11 cellular contexts compared by ENCODE assay signal in genomic region chr10:72253002-72253401, GRCh38. TPM values are rescaled to one million over a fixed set of nuclear protein-coding genes. Genes with fewer than 3 reads are reported as not detected.
A peak's percentile ranks its signal among the peaks of the same experiment; 100 is the strongest.
DNase-seq lines count a peak whose midpoint lies in the region; ATAC-seq and TF ChIP-seq lines count a peak whose summit lies in the region.
"Had no signal": no experiment of that assay in that cellular context is flagged by ENCODE, and none has a peak within 500 bp of the region (broad histone marks: within the 10 kb centered on the region; RNA-seq: fewer than 3 reads in every experiment).

No MANE protein-coding gene starts in this region.

- TF ChIP-seq POLR2A in vagina (IDR thresholded peaks at IDR 0.05): no peak

- H3K4me1 Mint-ChIP-seq in neural progenitor cell: peaks cover 60% of the 10 kb centered on the region

- DNase-seq in left ventricle myocardium inferior (peak; percentile 4), Right ventricle myocardium inferior (ENCODE audit: missing footprints) (no peak), coronary artery (ENCODE audit: low spot score) (no peak), neural progenitor cell (ENCODE audit: low spot score) (no peak), vagina (ENCODE audit: extremely low spot score in 2 of 2) (no peak)
- DNase-seq in effector CD8-positive, alpha-beta T cell (lab: John Stamatoyannopoulos, UW): no peak
- DNase-seq: activated T-cell treated with anti-CD3 and anti-CD28 coated beads, Interleukin-2, amount 50 U/mL, for 4 hours; NCI-H510A had no signal

- H3K27ac ChIP-seq in left ventricle myocardium inferior (replicated peaks) (peak overlapping the region; percentile 97), coronary artery (peak overlapping the region; percentile 87 to 96), neural progenitor cell (no peak overlapping the region), vagina (peak overlapping the region; percentile 98)

- H3K9ac ChIP-seq in neural progenitor cell: no peak overlapping the region

- H3K4me3 Mint-ChIP-seq in neural progenitor cell: no peak overlapping the region
- H3K4me3 Mint-ChIP-seq: activated T-cell treated with anti-CD3 and anti-CD28 coated beads, Interleukin-2, amount 50 U/mL, for 4 hours; CD14-positive monocyte had no signal

- H3K27ac Mint-ChIP-seq in neural progenitor cell: peak overlapping the region; percentile 86

- H3K4me1 ChIP-seq in left ventricle myocardium inferior (peaks cover 99% of the 10 kb centered on the region), neural progenitor cell (peaks cover 50% of the 10 kb centered on the region), vagina (peaks cover 96% of the 10 kb centered on the region)

- H3K79me2 ChIP-seq in neural progenitor cell (ENCODE audit: low read depth): no peaks in the 10 kb centered on the region

- intact Hi-C loops in left ventricle myocardium inferior (cut with micrococcal nuclease): no loop called here
- intact Hi-C loops in Right ventricle myocardium inferior (cut with DNase I): no loop called here
- intact Hi-C loops in vagina (cut with DNase I): loop anchor here (5.0 kb wide), 1 partner anchor 36 kb away; the partner anchor contains the start of genes ANAPC16 and ASCC1

- no peak overlapping the region for H3K4me3 ChIP-seq in left ventricle myocardium inferior
- no peak overlapping the region for H3K4me3 ChIP-seq in coronary artery
- H3K4me3 ChIP-seq in neural progenitor cell: no peak overlapping the region
- no peak overlapping the region for H3K4me3 ChIP-seq in vagina

- H3K9me3 ChIP-seq in left ventricle myocardium inferior (replicated peaks) (no peaks in the 10 kb centered on the region), neural progenitor cell (ENCODE audit: low read depth) (no peaks in the 10 kb centered on the region), vagina (no peaks in the 10 kb centered on the region)

- H3K27me3 Mint-ChIP-seq in neural progenitor cell (ENCODE audit: insufficient read depth, low read depth): peaks cover 2% of the 10 kb centered on the region

- H3K9me3 Mint-ChIP-seq in neural progenitor cell: no peaks in the 10 kb centered on the region
- H3K9me3 Mint-ChIP-seq: activated T-cell treated with anti-CD3 and anti-CD28 coated beads, Interleukin-2, amount 50 U/mL, for 4 hours; CD14-positive monocyte had no signal

- H3K36me3 ChIP-seq in left ventricle myocardium inferior (no peaks in the 10 kb centered on the region), neural progenitor cell (no peaks in the 10 kb centered on the region), vagina (no peaks in the 10 kb centered on the region)

- H4K20me1 ChIP-seq in neural progenitor cell (ENCODE audit: low read depth): no peaks in the 10 kb centered on the region

- no peaks in the 10 kb centered on the region for H3K36me3 Mint-ChIP-seq in neural progenitor cell
- H3K36me3 Mint-ChIP-seq: CD14-positive monocyte had no signal

- ATAC-seq in Right ventricle myocardium inferior: no peak
- ATAC-seq in GM18502 (IDR thresholded peaks at IDR 0.05; ENCODE audit: poor library complexity, unreplicated experiment): no peak
- ATAC-seq in GM21528 (IDR thresholded peaks at IDR 0.05; ENCODE audit: low FRiP score, unreplicated experiment): no peak
- ATAC-seq: activated T-cell treated with anti-CD3 and anti-CD28 coated beads, Interleukin-2, amount 50 U/mL, for 4 hours had no signal

- no peak overlapping the region for H2AFZ ChIP-seq in neural progenitor cell (replicated peaks)

- H3K27me3 ChIP-seq in left ventricle myocardium inferior (ENCODE audit: low read depth) (no peaks in the 10 kb centered on the region), neural progenitor cell (no peaks in the 10 kb centered on the region), vagina (no peaks in the 10 kb centered on the region)

- H3K4me2 ChIP-seq in neural progenitor cell: no peak overlapping the region

- peaks cover 37% of the 10 kb centered on the region for H3F3A ChIP-seq in neural progenitor cell (ENCODE audit: low read depth)

- TF ChIP-seq CTCF in left ventricle myocardium inferior (IDR thresholded peaks at IDR 0.05; ENCODE audit: borderline replicate concordance) (no peak), coronary artery (IDR thresholded peaks at IDR 0.05) (no peak), neural progenitor cell (IDR thresholded peaks at IDR 0.05) (no peak), vagina (IDR thresholded peaks at IDR 0.05) (no peak)

RNA-seq across cellular contexts. Expression of gene DDIT4, which starts 20.7 kb away (rescaled TPM):
- total RNA-seq in left ventricle myocardium inferior: 66.3 TPM
- total RNA-seq in Right ventricle myocardium inferior: 71.4 TPM
- total RNA-seq in neural progenitor cell (ENCODE audit: low replicate concordance): 257 and 436 TPM in 2 replicates
- 1,063 TPM for total RNA-seq in vagina

RNA-seq across cellular contexts. Expression of gene ASCC1, which starts 36.9 kb away (rescaled TPM):
- total RNA-seq in left ventricle myocardium inferior (37.0 TPM), Right ventricle myocardium inferior (35.4 TPM), neural progenitor cell (ENCODE audit: low replicate concordance) (41.8 and 49.5 TPM in 2 replicates), vagina (38.5 TPM)

RNA-seq across cellular contexts. Expression of gene ANAPC16, which starts 37.2 kb away (rescaled TPM):
- total RNA-seq in left ventricle myocardium inferior (256 TPM), Right ventricle myocardium inferior (239 TPM), neural progenitor cell (ENCODE audit: low replicate concordance) (130 and 217 TPM in 2 replicates), vagina (76.6 TPM)
